ENCODE assay signal across 11 cellular contexts in genomic region chr1:12496154-12496961, GRCh38.
DNase-seq lines count a peak whose midpoint lies in the region; ATAC-seq and TF ChIP-seq lines count a peak whose summit lies in the region.
"Had no signal": no experiment of that assay in that cellular context is flagged by ENCODE, and none has a peak within 500 bp of the region (broad histone marks: within the 10 kb centered on the region; RNA-seq: fewer than 3 reads in every experiment).

No MANE protein-coding gene starts in this region.

- no peak for TF ChIP-seq CTCF in neural crest cell (conservative IDR thresholded peaks at IDR 0.05)
- TF ChIP-seq CTCF in gastrocnemius medialis (IDR thresholded peaks at IDR 0.05 in 4 of 5, conservative IDR thresholded peaks at IDR 0.05 in 1 of 5) = no peak

- no peak for TF ChIP-seq POLR2A in gastrocnemius medialis (IDR thresholded peaks at IDR 0.05)

- peaks cover 55% of the 10 kb centered on the region for H3K36me3 Mint-ChIP-seq in stimulated activated naive CD8-positive, alpha-beta T cell treated with anti-CD3 and anti-CD28 coated beads, Interleukin-15, Interleukin-2, amounts not matched to agents 100 ng/mL and 50 ng/mL, for 24 hours (ENCODE audit: low read depth)
- H3K36me3 Mint-ChIP-seq in neural crest cell (ENCODE audit: low read depth) = peaks cover 7% of the 10 kb centered on the region

- ATAC-seq in stimulated activated naive CD8-positive, alpha-beta T cell treated with anti-CD3 and anti-CD28 coated beads, Interleukin-15, Interleukin-2, amounts not matched to agents 100 U/mL and 50 U/mL, for 24 hours = no peak
- ATAC-seq in Right ventricle myocardium superior (ENCODE audit: poor library complexity) = peak; percentile 86
- no peak for ATAC-seq in GM18519 (IDR thresholded peaks at IDR 0.05; ENCODE audit: low FRiP score, unreplicated experiment)
- no peak for ATAC-seq in gastrocnemius medialis

- no peaks in the 10 kb centered on the region for H3K9me3 Mint-ChIP-seq in stimulated activated naive CD8-positive, alpha-beta T cell treated with anti-CD3 and anti-CD28 coated beads, Interleukin-15, Interleukin-2, amounts not matched to agents 100 ng/mL and 50 ng/mL, for 24 hours
- no peaks in the 10 kb centered on the region for H3K9me3 Mint-ChIP-seq in neural crest cell

- H3K4me3 ChIP-seq in gastrocnemius medialis = no peak overlapping the region
- H3K4me3 ChIP-seq: spleen had no signal

- peak overlapping the region; percentile 32 for H3K27ac Mint-ChIP-seq in stimulated activated naive CD8-positive, alpha-beta T cell treated with anti-CD3 and anti-CD28 coated beads, Interleukin-15, Interleukin-2, amounts not matched to agents 100 ng/mL and 50 ng/mL, for 24 hours
- H3K27ac Mint-ChIP-seq in neural crest cell (ENCODE audit: unreplicated experiment) = peak overlapping the region; percentile 16

- H3K4me1 Mint-ChIP-seq in stimulated activated naive CD8-positive, alpha-beta T cell treated with anti-CD3 and anti-CD28 coated beads, Interleukin-15, Interleukin-2, amounts not matched to agents 100 ng/mL and 50 ng/mL, for 24 hours (ENCODE audit: low read depth) = peaks cover 48% of the 10 kb centered on the region
- no peaks in the 10 kb centered on the region for H3K4me1 Mint-ChIP-seq in neural crest cell

- in situ Hi-C loops in gastrocnemius medialis (cut with MboI; ENCODE audit: low sequenced_read_pairs in 4 of 4) = no loop called here

- intact Hi-C loops in Right ventricle myocardium superior (cut with DNase I) = no loop called here
- intact Hi-C loops in gastrocnemius medialis (cut with DNase I; ENCODE audit: low total_unique reads) = no loop called here

- no peaks in the 10 kb centered on the region for H3K27me3 ChIP-seq in gastrocnemius medialis
- H3K27me3 ChIP-seq: spleen had no signal

- H3K27me3 Mint-ChIP-seq in stimulated activated naive CD8-positive, alpha-beta T cell treated with anti-CD3 and anti-CD28 coated beads, Interleukin-15, Interleukin-2, amounts not matched to agents 100 ng/mL and 50 ng/mL, for 24 hours = no peaks in the 10 kb centered on the region
- H3K27me3 Mint-ChIP-seq in neural crest cell (ENCODE audit: low read depth) = no peaks in the 10 kb centered on the region

- no peaks in the 10 kb centered on the region for H3K9me3 ChIP-seq in gastrocnemius medialis
- H3K9me3 ChIP-seq: spleen had no signal

- no peaks in the 10 kb centered on the region for H3K4me1 ChIP-seq in gastrocnemius medialis

- H3K27ac ChIP-seq in gastrocnemius medialis = no peak overlapping the region

- peaks cover 0 to 15% of the 10 kb centered on the region in 2 donors for H3K36me3 ChIP-seq in gastrocnemius medialis

- no peak for DNase-seq in stimulated activated naive CD8-positive, alpha-beta T cell treated with anti-CD3 and anti-CD28 coated beads, Interleukin-15, Interleukin-2, amounts not matched to agents 100 U/mL and 50 U/mL, for 24 hours
- no peak for DNase-seq in Right ventricle myocardium superior
- DNase-seq in neural crest cell (ENCODE audit: low read depth, low spot score) = no peak
- DNase-seq in gastrocnemius medialis = no peak
- no peak for DNase-seq in effector CD8-positive, alpha-beta T cell (lab: John Stamatoyannopoulos, UW)
- DNase-seq in stimulated activated naive CD4-positive, alpha-beta T cell treated with Interleukin-2 at 50 U/mL for 16 hours (lab: John Stamatoyannopoulos, UW) = no peak
- DNase-seq: NCI-H69, spleen, SW 1271 had no signal

- no peak overlapping the region for H3K4me3 Mint-ChIP-seq in stimulated activated naive CD8-positive, alpha-beta T cell treated with anti-CD3 and anti-CD28 coated beads, Interleukin-15, Interleukin-2, amounts not matched to agents 100 ng/mL and 50 ng/mL, for 24 hours
- H3K4me3 Mint-ChIP-seq in neural crest cell = no peak overlapping the region
